9 cellular contexts compared by ENCODE assay signal in genomic region chr12:53045646-53046045, GRCh38. TPM values are rescaled to one million over a fixed set of nuclear protein-coding genes. Genes with fewer than 3 reads are reported as not detected.
DNase-seq lines count a peak whose midpoint lies in the region; ATAC-seq and TF ChIP-seq lines count a peak whose summit lies in the region.
"Had no signal": no experiment of that assay in that cellular context is flagged by ENCODE, and none has a peak within 500 bp of the region (broad histone marks: within the 10 kb centered on the region; RNA-seq: fewer than 3 reads in every experiment).

No MANE protein-coding gene starts in this region.

- no peak overlapping the region for H3K4me3 ChIP-seq in mesendoderm (ENCODE audit: low read length)
- peak overlapping the region in 3 of 4 donors; percentile 52 to 74 (median 66) for H3K4me3 ChIP-seq in upper lobe of left lung

- H3K27ac ChIP-seq in mesendoderm (ENCODE audit: low read depth, low read length) (no peak overlapping the region), upper lobe of left lung (peak overlapping the region; percentile 86 to 99 (median 94))

- DNase-seq in activated naive CD4-positive, alpha-beta T cell treated with anti-CD3 and anti-CD28 coated beads, Interleukin-2, amount 10 ng/mL, durations not matched to agents 7 days and 5 days, result no peak
- no peak for DNase-seq in activated naive CD4-positive, alpha-beta T cell treated with anti-CD3 and anti-CD28 coated beads, Interleukin-2, amount 50 U/mL, for 16 hours
- DNase-seq in mesendoderm (peak; percentile 50), upper lobe of left lung (no peak), T1000 (lab: John Stamatoyannopoulos, UW) (no peak), NCI-H2171 treated with DMSO at 0.1 percent for 48 hours (lab: John Stamatoyannopoulos, UW) (no peak)
- DNase-seq: stimulated activated CD4-positive, alpha-beta T cell treated with anti-CD3 and anti-CD28 coated beads, Interleukin-4, amount 100 ng/mL, for 4 hours had no signal

- no peak overlapping the region for H3K27ac Mint-ChIP-seq in activated naive CD4-positive, alpha-beta T cell treated with anti-CD3 and anti-CD28 coated beads, Interleukin-2, amount 10 ng/mL, durations not matched to agents 7 days and 5 days
- peak overlapping the region; percentile 95 to 99 (median 98) for H3K27ac Mint-ChIP-seq in brain

- no peak overlapping the region for H4K8ac ChIP-seq in mesendoderm (ENCODE audit: low read depth, low read length)

- no CpG with 5 or more reads among the region's 5 CpGs for WGBS in mesendoderm (ENCODE audit: extremely low coverage, insufficient coverage, low lambda C conversion rate)
- WGBS in upper lobe of left lung, 2 donors, result 41 to 53% methylated on average over 4 to 5 of the region's 5 CpGs

- no peaks in the 10 kb centered on the region for H3K79me1 ChIP-seq in mesendoderm (ENCODE audit: low read length)

- CTCF ChIA-PET in activated naive CD4-positive, alpha-beta T cell treated with anti-CD3 and anti-CD28 coated beads, Interleukin-2, amount 10 ng/mL, durations not matched to agents 7 days and 5 days (lab: Charles Lee), result interaction anchor here (0.5 to 6.3 kb wide), 9 partner anchors 8 to 560 kb away, joined by 3 to 33 read pairs (median 4); partner anchors contain the start of gene EIF4B

- no peaks in the 10 kb centered on the region for H3K27me3 ChIP-seq in mesendoderm (ENCODE audit: insufficient read depth, low read length, poor library complexity)
- H3K27me3 ChIP-seq in upper lobe of left lung, result no peaks in the 10 kb centered on the region

- peaks cover 44% of the 10 kb centered on the region for H3K27me3 Mint-ChIP-seq in activated naive CD4-positive, alpha-beta T cell treated with anti-CD3 and anti-CD28 coated beads, Interleukin-2, amount 10 ng/mL, durations not matched to agents 7 days and 5 days
- H3K27me3 Mint-ChIP-seq in brain, result peaks cover 10% of the 10 kb centered on the region

- peak overlapping the region; percentile 12 for H3K9ac ChIP-seq in mesendoderm (ENCODE audit: low read length)

- H3K36me3 Mint-ChIP-seq in activated naive CD4-positive, alpha-beta T cell treated with anti-CD3 and anti-CD28 coated beads, Interleukin-2, amount 10 ng/mL, durations not matched to agents 7 days and 5 days, result peaks cover 18% of the 10 kb centered on the region
- no peaks in the 10 kb centered on the region for H3K36me3 Mint-ChIP-seq in brain

- peak in 1 of 4 donors; percentile 36 for TF ChIP-seq POLR2A in upper lobe of left lung (IDR thresholded peaks at IDR 0.05)

- peak overlapping the region; percentile 84 for H3K4me3 Mint-ChIP-seq in activated naive CD4-positive, alpha-beta T cell treated with anti-CD3 and anti-CD28 coated beads, Interleukin-2, amount 10 ng/mL, durations not matched to agents 7 days and 5 days
- peak overlapping the region; percentile 91 to 98 (median 93) for H3K4me3 Mint-ChIP-seq in brain

- H3K4ac ChIP-seq in mesendoderm (ENCODE audit: low read depth, low read length), result no peak overlapping the region

- no peak overlapping the region for H2AK5ac ChIP-seq in mesendoderm (ENCODE audit: low read length)

- no peak overlapping the region for H2BK5ac ChIP-seq in mesendoderm (ENCODE audit: low read length)

- H3K4me1 ChIP-seq in mesendoderm (ENCODE audit: control insufficient read depth, low read depth, low read length) (peaks cover 31% of the 10 kb centered on the region), upper lobe of left lung (peaks cover 33 to 47% (median 38%) of the 10 kb centered on the region in 4 donors)

- H3K4me2 ChIP-seq in mesendoderm (ENCODE audit: low read length), result no peak overlapping the region

- TF ChIP-seq EP300 in upper lobe of left lung (IDR thresholded peaks at IDR 0.05), result no peak

- H4K5ac ChIP-seq in mesendoderm (ENCODE audit: low read length), result no peak overlapping the region

- no peak overlapping the region for H2BK120ac ChIP-seq in mesendoderm (ENCODE audit: low read depth, low read length)

- H3K79me2 ChIP-seq in mesendoderm (ENCODE audit: control insufficient read depth, insufficient read depth, low read length), result peaks cover 4% of the 10 kb centered on the region

- peak overlapping the region; percentile 39 for H3K23ac ChIP-seq in mesendoderm (ENCODE audit: low read length)

- peak overlapping the region; percentile 45 for H3K56ac ChIP-seq in mesendoderm (ENCODE audit: low read length)

- H2BK15ac ChIP-seq in mesendoderm (replicated peaks; ENCODE audit: low read depth), result no peak overlapping the region

- no peak overlapping the region for H3K18ac ChIP-seq in mesendoderm (ENCODE audit: low read length)

- no peak for ATAC-seq in upper lobe of left lung (ENCODE audit: low FRiP score in 2 of 2)
- no peak for ATAC-seq in HG02623 (IDR thresholded peaks at IDR 0.05; ENCODE audit: unreplicated experiment)

- no peaks in the 10 kb centered on the region for H3K9me3 Mint-ChIP-seq in activated naive CD4-positive, alpha-beta T cell treated with anti-CD3 and anti-CD28 coated beads, Interleukin-2, amount 10 ng/mL, durations not matched to agents 7 days and 5 days
- no peaks in the 10 kb centered on the region for H3K9me3 Mint-ChIP-seq in brain

- H3K36me3 ChIP-seq in mesendoderm (ENCODE audit: control insufficient read depth, insufficient read depth, low read length), result no peaks in the 10 kb centered on the region
- peaks cover 0 to 11% (median 0%) of the 10 kb centered on the region in 4 donors for H3K36me3 ChIP-seq in upper lobe of left lung

- TF ChIP-seq CTCF in brain (conservative IDR thresholded peaks at IDR 0.05) (no peak), upper lobe of left lung (IDR thresholded peaks at IDR 0.05) (no peak)

- peaks cover 28% of the 10 kb centered on the region for H3K4me1 Mint-ChIP-seq in activated naive CD4-positive, alpha-beta T cell treated with anti-CD3 and anti-CD28 coated beads, Interleukin-2, amount 10 ng/mL, durations not matched to agents 7 days and 5 days
- peaks cover 70% of the 10 kb centered on the region for H3K4me1 Mint-ChIP-seq in brain

- H3K9me3 ChIP-seq in upper lobe of left lung, result no peaks in the 10 kb centered on the region

RNA-seq across cellular contexts. Expression of gene TNS2, which starts 4.2 kb away (rescaled TPM):
- polyA plus RNA-seq in brain (ENCODE audit: insufficient read depth, low read depth, low replicate concordance), result 32.4 TPM
- polyA plus RNA-seq in mesendoderm (2013, experiment 1 of 2), result 15.4 TPM
- 22.5 TPM for polyA plus RNA-seq in mesendoderm (2013, experiment 2 of 2)
- 100 to 1,000 TPM in 5 of 6 donors, 10 to 100 TPM in 1; 99.1 to 703 (median 197) TPM for total RNA-seq in upper lobe of left lung

RNA-seq across cellular contexts. Expression of gene SPRYD3, which starts 33.5 kb away (rescaled TPM):
- polyA plus RNA-seq in brain (ENCODE audit: insufficient read depth, low read depth, low replicate concordance), result 77.1 TPM
- polyA plus RNA-seq in mesendoderm (2013, experiment 1 of 2), result 4.4 TPM
- polyA plus RNA-seq in mesendoderm (2013, experiment 2 of 2), result 4.3 TPM
- 10 to 100 TPM; 34.8 to 53.3 (median 46.7) TPM for total RNA-seq in upper lobe of left lung

RNA-seq across cellular contexts. Expression of gene EIF4B, which starts 39.4 kb away (rescaled TPM):
- 216 TPM for polyA plus RNA-seq in brain (ENCODE audit: insufficient read depth, low read depth, low replicate concordance)
- 385 TPM for polyA plus RNA-seq in mesendoderm (2013, experiment 1 of 2)
- 407 TPM for polyA plus RNA-seq in mesendoderm (2013, experiment 2 of 2)
- total RNA-seq in upper lobe of left lung, result 100 to 1,000 TPM; 222 to 451 (median 363) TPM

RNA-seq across cellular contexts. Expression of gene IGFBP6, which starts 51.8 kb away (rescaled TPM):
- 17.3 TPM for polyA plus RNA-seq in brain (ENCODE audit: insufficient read depth, low read depth, low replicate concordance)
- 4.1 TPM for polyA plus RNA-seq in mesendoderm (2013, experiment 1 of 2)
- 4.5 TPM for polyA plus RNA-seq in mesendoderm (2013, experiment 2 of 2)
- total RNA-seq in upper lobe of left lung, result 100 to 1,000 TPM in 1 of 6 donors, 10 to 100 TPM in 5; 12.6 to 112 (median 48.9) TPM

RNA-seq across cellular contexts. Expression of gene SOAT2, which starts 57.6 kb away (rescaled TPM):
- polyA plus RNA-seq in brain (ENCODE audit: insufficient read depth, low read depth, low replicate concordance), result not detected
- polyA plus RNA-seq in mesendoderm (2013, experiment 1 of 2), result not detected
- polyA plus RNA-seq in mesendoderm (2013, experiment 2 of 2), result 0.01 TPM
- total RNA-seq in upper lobe of left lung, result 1 to 10 TPM in 1 of 6 donors, under 1 TPM in 2, not detected in 3; 0.11 to 3.1 (median 0.13) TPM
